In genomic region chr1:44453798-44454349, GRCh38 we compare ENCODE assay signal across 1 cellular context.
TF ChIP-seq lines count a peak whose summit lies in the region.

No MANE protein-coding gene starts in this region.

TF ChIP-seq in HepG2, 621 proteins besides CTCF, POLR2A, EP300 and RAD21 (continued from another document):
- TF ChIP-seq, protein P1, sequence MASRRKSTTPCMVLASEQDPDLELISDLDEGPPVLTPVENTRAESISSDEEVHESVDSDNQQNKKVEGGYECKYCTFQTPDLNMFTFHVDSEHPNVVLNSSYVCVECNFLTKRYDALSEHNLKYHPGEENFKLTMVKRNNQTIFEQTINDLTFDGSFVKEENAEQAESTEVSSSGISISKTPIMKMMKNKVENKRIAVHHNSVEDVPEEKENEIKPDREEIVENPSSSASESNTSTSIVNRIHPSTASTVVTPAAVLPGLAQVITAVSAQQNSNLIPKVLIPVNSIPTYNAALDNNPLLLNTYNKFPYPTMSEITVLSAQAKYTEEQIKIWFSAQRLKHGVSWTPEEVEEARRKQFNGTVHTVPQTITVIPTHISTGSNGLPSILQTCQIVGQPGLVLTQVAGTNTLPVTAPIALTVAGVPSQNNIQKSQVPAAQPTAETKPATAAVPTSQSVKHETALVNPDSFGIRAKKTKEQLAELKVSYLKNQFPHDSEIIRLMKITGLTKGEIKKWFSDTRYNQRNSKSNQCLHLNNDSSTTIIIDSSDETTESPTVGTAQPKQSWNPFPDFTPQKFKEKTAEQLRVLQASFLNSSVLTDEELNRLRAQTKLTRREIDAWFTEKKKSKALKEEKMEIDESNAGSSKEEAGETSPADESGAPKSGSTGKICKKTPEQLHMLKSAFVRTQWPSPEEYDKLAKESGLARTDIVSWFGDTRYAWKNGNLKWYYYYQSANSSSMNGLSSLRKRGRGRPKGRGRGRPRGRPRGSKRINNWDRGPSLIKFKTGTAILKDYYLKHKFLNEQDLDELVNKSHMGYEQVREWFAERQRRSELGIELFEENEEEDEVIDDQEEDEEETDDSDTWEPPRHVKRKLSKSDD (CRISPR knock-in tag; IDR thresholded peaks at IDR 0.05; ENCODE audit: low read depth), result no peak
- no peak for TF ChIP-seq RELA (CRISPR knock-in tag; IDR thresholded peaks at IDR 0.05)
- no peak for TF ChIP-seq YY1 (IDR thresholded peaks at IDR 0.05; ENCODE audit: insufficient read depth, insufficient replicate concordance, low read depth, low read length)
- TF ChIP-seq E2F5 (CRISPR knock-in tag; conservative IDR thresholded peaks at IDR 0.05), result no peak
- TF ChIP-seq ZNF33A (CRISPR knock-in tag; IDR thresholded peaks at IDR 0.05; ENCODE audit: borderline replicate concordance), result no peak
- TF ChIP-seq MAFK (conservative IDR thresholded peaks at IDR 0.05 in 1 of 2, IDR thresholded peaks at IDR 0.05 in 1 of 2; ENCODE audit: low read length in 2 of 2), result peak; percentile 42 to 82; a peak in 3 of 4 replicates
- no peak for TF ChIP-seq ZNF788 (CRISPR knock-in tag; IDR thresholded peaks at IDR 0.05; ENCODE audit: borderline replicate concordance)
